In the genomic region with DNA sequence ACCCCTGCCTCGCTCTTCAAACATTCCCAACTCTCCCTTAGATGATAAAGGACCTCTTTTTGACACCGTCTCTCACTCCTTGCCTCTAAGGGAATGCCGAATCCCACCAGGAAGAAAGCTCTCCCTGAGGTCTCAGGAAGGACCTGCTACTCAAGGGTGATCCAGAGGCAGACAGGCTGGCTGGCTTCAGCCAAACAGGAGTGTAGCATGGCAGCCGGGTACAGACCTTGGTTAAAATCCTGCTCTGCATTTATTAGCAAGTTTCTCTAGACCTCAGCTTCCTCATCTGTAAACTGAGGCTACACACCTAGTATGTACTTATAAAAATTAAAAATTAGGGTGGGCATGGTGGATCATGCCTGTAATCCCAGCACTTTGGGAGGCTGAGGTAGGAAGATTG, we compare ENCODE assay signal across 29 cellular contexts.
"Had no signal": no experiment of that assay in that cellular context is flagged by ENCODE, and none has a peak within 500 bp of the region (broad histone marks: within the 10 kb centered on the region; RNA-seq: fewer than 3 reads in every experiment).

No MANE protein-coding gene starts in this region.

- H3K4me1 Mint-ChIP-seq: neural crest cell had no signal

- H3K27ac ChIP-seq: ovary, parathyroid adenoma, psoas muscle, right lobe of liver, sigmoid colon, suprapubic skin, testis, tibial artery, transverse colon, upper lobe of right lung, uterus had no signal

- ATAC-seq: naive thymus-derived CD8-positive, alpha-beta T cell; natural killer cell treated with Interleukin-12 subunit alpha and Interleukin-12 subunit beta and Interleukin-15 and Interleukin-18, amount 100 ng/mL, for 72 hours; psoas muscle; right cardiac atrium; right lobe of liver; stimulated activated memory B cell treated with anti-CD40 and anti-IgM and Interleukin-4, amounts not matched to agents 10 μg/mL and 1 μg/mL and 100 μg/mL, for 72 hours; stimulated activated naive CD8-positive, alpha-beta T cell treated with anti-CD3 and anti-CD28 coated beads, Interleukin-15, amount 100 ng/mL, for 72 hours; stimulated activated naive CD8-positive, alpha-beta T cell treated with anti-CD3 and anti-CD28 coated beads, Interleukin-15, Interleukin-2, amounts not matched to agents 100 U/mL and 50 U/mL, for 24 hours; upper lobe of right lung had no signal

- H3K4me1 ChIP-seq: parathyroid adenoma, right lobe of liver, tibial artery, upper lobe of right lung, uterus had no signal

- H3K4me3 ChIP-seq: ovary, psoas muscle, right lobe of liver, sigmoid colon, suprapubic skin, testis, tibial artery, transverse colon, upper lobe of right lung, uterus had no signal

- H3K9ac ChIP-seq: parathyroid adenoma had no signal

- H3K79me2 ChIP-seq: parathyroid adenoma had no signal

- DNase-seq: naive thymus-derived CD8-positive, alpha-beta T cell; nephron progenitor cell; occipital lobe; psoas muscle; sigmoid colon; small intestine; stimulated activated CD4-positive, alpha-beta T cell treated with anti-CD3 and anti-CD28 coated beads, Interleukin-15, amount 100 ng/mL, for 24 hours; stimulated activated CD4-positive, alpha-beta T cell treated with anti-CD3 and anti-CD28 coated beads, Interleukin-4, amount 100 ng/mL, for 1 hour; stimulated activated CD4-positive, alpha-beta T cell treated with anti-CD3 and anti-CD28 coated beads, Interleukin-4, amount 100 ng/mL, for 4 hours; stimulated activated CD8-positive, alpha-beta memory T cell treated with anti-CD3 and anti-CD28 coated beads, Interleukin-4, amount 100 ng/mL, for 48 hours; stimulated activated naive CD4-positive, alpha-beta T cell; stimulated activated naive CD8-positive, alpha-beta T cell treated with anti-CD3 and anti-CD28 coated beads, Interleukin-15, amount 100 ng/mL, for 72 hours; stimulated activated naive CD8-positive, alpha-beta T cell treated with anti-CD3 and anti-CD28 coated beads, Interleukin-15, Interleukin-2, amounts not matched to agents 100 U/mL and 50 U/mL, for 24 hours; substantia nigra; testis; tibial artery; transverse colon; upper lobe of right lung; uterus had no signal

- H3K4me3 Mint-ChIP-seq: naive thymus-derived CD8-positive, alpha-beta T cell; natural killer cell treated with Interleukin-12 subunit alpha and Interleukin-12 subunit beta and Interleukin-15 and Interleukin-18, amount 100 ng/mL, for 72 hours; nephron progenitor cell; neural crest cell; stimulated activated memory B cell treated with anti-CD40 and anti-IgM and Interleukin-4, amounts not matched to agents 10 μg/mL and 1 μg/mL and 100 μg/mL, for 72 hours; stimulated activated naive CD8-positive, alpha-beta T cell treated with anti-CD3 and anti-CD28 coated beads, Interleukin-15, amount 100 ng/mL, for 72 hours; type B pancreatic cell had no signal

- H3K9me3 ChIP-seq: ovary, psoas muscle, right lobe of liver, sigmoid colon, suprapubic skin, testis, tibial artery, transverse colon, upper lobe of right lung, uterus had no signal

- H3K9me3 Mint-ChIP-seq: naive thymus-derived CD8-positive, alpha-beta T cell; natural killer cell treated with Interleukin-12 subunit alpha and Interleukin-12 subunit beta and Interleukin-15 and Interleukin-18, amount 100 ng/mL, for 72 hours; nephron progenitor cell; neural crest cell; stimulated activated naive CD8-positive, alpha-beta T cell treated with anti-CD3 and anti-CD28 coated beads, Interleukin-15, amount 100 ng/mL, for 72 hours; type B pancreatic cell had no signal

- H3K27me3 ChIP-seq: ovary, right lobe of liver, sigmoid colon, suprapubic skin, testis, tibial artery, transverse colon, upper lobe of right lung, uterus had no signal

- H3K27me3 Mint-ChIP-seq: naive thymus-derived CD8-positive, alpha-beta T cell; natural killer cell treated with Interleukin-12 subunit alpha and Interleukin-12 subunit beta and Interleukin-15 and Interleukin-18, amount 100 ng/mL, for 72 hours; progenitor cell of endocrine pancreas; stimulated activated memory B cell treated with anti-CD40 and anti-IgM and Interleukin-4, amounts not matched to agents 10 μg/mL and 1 μg/mL and 100 μg/mL, for 72 hours; stimulated activated naive CD8-positive, alpha-beta T cell treated with anti-CD3 and anti-CD28 coated beads, Interleukin-15, amount 100 ng/mL, for 72 hours; type B pancreatic cell had no signal

- H2AFZ ChIP-seq: parathyroid adenoma had no signal

- H3K27ac Mint-ChIP-seq: natural killer cell treated with Interleukin-12 subunit alpha and Interleukin-12 subunit beta and Interleukin-15 and Interleukin-18, amount 100 ng/mL, for 72 hours; nephron progenitor cell; progenitor cell of endocrine pancreas; stimulated activated memory B cell treated with anti-CD40 and anti-IgM and Interleukin-4, amounts not matched to agents 10 μg/mL and 1 μg/mL and 100 μg/mL, for 72 hours; type B pancreatic cell had no signal

- H3K36me3 ChIP-seq: ovary, right lobe of liver, transverse colon, upper lobe of right lung, uterus had no signal
